19 cellular contexts compared by ENCODE assay signal in genomic region chr17:79939755-79940154, GRCh38.
"Had no signal": no experiment of that assay in that cellular context is flagged by ENCODE, and none has a peak within 500 bp of the region (broad histone marks: within the 10 kb centered on the region; RNA-seq: fewer than 3 reads in every experiment).

No MANE protein-coding gene starts in this region.

- H3K36me3 ChIP-seq: cardiac muscle cell had no signal

- H3K4me3 ChIP-seq: cardiac muscle cell, upper lobe of right lung had no signal

- H3K9me3 ChIP-seq: upper lobe of right lung had no signal

- DNase-seq: activated CD4-positive, alpha-beta memory T cell treated with anti-CD3 and anti-CD28 coated beads, Interleukin-2, amount 10 ng/mL, durations not matched to agents 7 days and 5 days; activated CD4-positive, alpha-beta T cell treated with anti-CD3 and anti-CD28 coated beads for 48 hours; activated CD4-positive, CD25-positive, alpha-beta regulatory T cell; activated T-cell treated with anti-CD3 and anti-CD28 coated beads, Interleukin-2, amount 50 U/mL, for 4 hours; foreskin melanocyte; glutamatergic neuron; hypothalamus; islet precursor cell; naive B cell; stimulated activated CD4-positive, alpha-beta T cell treated with anti-CD3 and anti-CD28 coated beads, Interleukin-12 subunit alpha, Interleukin-12 subunit beta, amount 100 ng/mL, for 4 hours; stimulated activated CD4-positive, alpha-beta T cell treated with anti-CD3 and anti-CD28 coated beads, Interleukin-1b, Interleukin-23, amount 100 ng/mL, for 48 hours; stimulated activated CD8-positive, alpha-beta memory T cell treated with anti-CD3 and anti-CD28 coated beads, Interleukin-4, amount 100 ng/mL, for 48 hours; stimulated activated naive CD4-positive, alpha-beta T cell; T-helper 1 cell; T1000 had no signal

- H3K4me3 Mint-ChIP-seq: activated CD4-positive, alpha-beta memory T cell treated with anti-CD3 and anti-CD28 coated beads, Interleukin-2, amount 10 ng/mL, durations not matched to agents 7 days and 5 days; activated naive CD4-positive, alpha-beta T cell treated with anti-CD3 and anti-CD28 coated beads, Interleukin-2, amount 50 U/mL, for 24 hours; activated T-cell treated with anti-CD3 and anti-CD28 coated beads, Interleukin-2, amount 50 U/mL, for 4 hours had no signal

- H3K27me3 Mint-ChIP-seq: activated CD4-positive, alpha-beta memory T cell treated with anti-CD3 and anti-CD28 coated beads, Interleukin-2, amount 10 ng/mL, durations not matched to agents 7 days and 5 days; activated naive CD4-positive, alpha-beta T cell treated with anti-CD3 and anti-CD28 coated beads, Interleukin-2, amount 50 U/mL, for 24 hours had no signal

- ATAC-seq: activated T-cell treated with anti-CD3 and anti-CD28 coated beads, Interleukin-2, amount 50 U/mL, for 4 hours; left lobe of liver; upper lobe of right lung had no signal

- H3K27ac Mint-ChIP-seq: activated CD4-positive, alpha-beta memory T cell treated with anti-CD3 and anti-CD28 coated beads, Interleukin-2, amount 10 ng/mL, durations not matched to agents 7 days and 5 days had no signal

- H3K27me3 ChIP-seq: cardiac muscle cell, upper lobe of right lung had no signal

- H3K36me3 Mint-ChIP-seq: activated naive CD4-positive, alpha-beta T cell treated with anti-CD3 and anti-CD28 coated beads, Interleukin-2, amount 50 U/mL, for 24 hours had no signal

- H3K27ac ChIP-seq: cardiac muscle cell, upper lobe of right lung had no signal

- H3K9me3 Mint-ChIP-seq: activated CD4-positive, alpha-beta memory T cell treated with anti-CD3 and anti-CD28 coated beads, Interleukin-2, amount 10 ng/mL, durations not matched to agents 7 days and 5 days; activated naive CD4-positive, alpha-beta T cell treated with anti-CD3 and anti-CD28 coated beads, Interleukin-2, amount 50 U/mL, for 24 hours; activated T-cell treated with anti-CD3 and anti-CD28 coated beads, Interleukin-2, amount 50 U/mL, for 4 hours had no signal
